ENCODE assay signal across 9 cellular contexts in the genomic region with DNA sequence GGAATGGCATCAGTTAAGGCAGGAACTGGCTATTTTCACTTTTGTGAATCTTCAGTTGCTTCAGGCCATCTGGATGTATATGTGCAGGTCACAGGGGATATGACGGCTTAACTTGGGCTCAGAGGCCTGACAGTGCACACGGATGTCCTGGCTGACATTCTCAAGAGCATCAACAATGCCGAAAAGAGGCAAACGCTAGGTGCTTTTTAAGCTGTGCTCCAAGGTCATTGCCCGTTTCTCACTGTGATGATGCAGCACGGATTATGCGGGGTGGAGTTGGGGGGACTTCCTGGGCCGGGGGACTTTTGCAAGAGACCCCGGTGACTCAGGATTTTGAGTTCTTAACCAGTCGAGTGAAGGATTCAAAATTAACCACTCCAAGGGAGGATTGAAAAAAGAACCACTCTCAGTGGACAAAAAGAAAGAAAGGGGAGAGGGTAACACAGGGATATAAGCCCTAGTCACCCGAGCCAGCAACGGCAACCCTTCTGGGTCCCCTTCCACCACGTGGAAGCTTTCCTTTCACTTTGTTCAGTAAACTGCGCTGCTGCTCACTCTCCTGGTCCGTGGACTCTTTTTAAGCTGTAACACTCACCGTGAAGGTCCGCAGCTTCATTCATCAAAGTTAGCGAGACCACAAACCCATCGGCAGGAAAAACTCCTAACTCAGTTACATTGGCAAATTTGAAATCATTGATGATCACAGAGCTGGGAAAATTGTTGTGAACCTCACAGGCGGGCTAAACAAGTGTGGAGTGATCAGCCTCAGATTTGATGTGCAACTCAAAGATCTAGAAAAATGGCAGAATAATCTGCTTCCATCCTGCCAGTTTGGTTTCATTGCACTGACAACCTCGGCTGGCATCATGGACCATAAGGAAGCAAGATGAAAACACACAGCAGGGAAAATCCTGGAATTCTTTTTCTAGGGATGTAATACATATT.
A peak's percentile ranks its signal among the peaks of the same experiment; 100 is the strongest.
DNase-seq lines count a peak whose midpoint lies in the region; ATAC-seq and TF ChIP-seq lines count a peak whose summit lies in the region.
"Had no signal": no experiment of that assay in that cellular context is flagged by ENCODE, and none has a peak within 500 bp of the region (broad histone marks: within the 10 kb centered on the region; RNA-seq: fewer than 3 reads in every experiment).

No MANE protein-coding gene starts in this region.

- no peak overlapping the region for H2AK5ac ChIP-seq in trophoblast cell (ENCODE audit: low read length)

- H3K36me3 ChIP-seq in trophoblast cell (ENCODE audit: control insufficient read depth in 1 of 2, insufficient read depth in 2 of 2, low read length in 2 of 2): no peaks in the 10 kb centered on the region

- no peaks in the 10 kb centered on the region for H3K79me1 ChIP-seq in trophoblast cell (ENCODE audit: low read length)

- no peak overlapping the region for H2AFZ ChIP-seq in trophoblast cell (ENCODE audit: insufficient read depth, low read length, poor library complexity)

- H2BK12ac ChIP-seq in trophoblast cell (ENCODE audit: low read length): no peak overlapping the region

- H3K9ac ChIP-seq in trophoblast cell (ENCODE audit: low read length): no peak overlapping the region

- H3K23ac ChIP-seq in trophoblast cell (ENCODE audit: low read length): no peak overlapping the region

- H3K27ac ChIP-seq in coronary artery (no peak overlapping the region), trophoblast cell (ENCODE audit: low read depth, low read length) (no peak overlapping the region)

- WGBS in trophoblast cell (ENCODE audit: extremely low coverage, insufficient coverage, insufficient read length): no CpG with 5 or more reads among the region's 21 CpGs

- H2BK120ac ChIP-seq in trophoblast cell (ENCODE audit: insufficient read depth, low read length, poor library complexity): no peak overlapping the region

- H3K79me2 ChIP-seq in trophoblast cell (ENCODE audit: control insufficient read depth, insufficient read depth, low read length, poor library complexity): peaks cover 4% of the 10 kb centered on the region

- DNase-seq in NCI-H524 treated with DMSO at 0.1 percent for 48 hours (lab: John Stamatoyannopoulos, UW): peak; percentile 18
- DNase-seq in coronary artery (ENCODE audit: low spot score): no peak
- peak; percentile 19 for DNase-seq in putamen (ENCODE audit: low spot score)
- no peak for DNase-seq in trophoblast cell
- no peak for DNase-seq in NCI-H2081 treated with DMSO at 0.1 percent for 48 hours (lab: John Stamatoyannopoulos, UW)

- no peak overlapping the region for H3K14ac ChIP-seq in trophoblast cell (ENCODE audit: low read length)

- H3K4ac ChIP-seq in trophoblast cell (ENCODE audit: low read depth, low read length): no peak overlapping the region

- H2BK5ac ChIP-seq in trophoblast cell (ENCODE audit: low read depth, low read length, poor library complexity): no peak overlapping the region

- ATAC-seq in GM18502 (IDR thresholded peaks at IDR 0.05; ENCODE audit: poor library complexity, unreplicated experiment) (peak; percentile 36), GM21390 (IDR thresholded peaks at IDR 0.05; ENCODE audit: unreplicated experiment) (no peak), HG03378 (IDR thresholded peaks at IDR 0.05; ENCODE audit: unreplicated experiment) (no peak)
- ATAC-seq: HCT116 had no signal

- TF ChIP-seq CTCF in coronary artery (IDR thresholded peaks at IDR 0.05): no peak

- no peak overlapping the region for H4K91ac ChIP-seq in trophoblast cell (ENCODE audit: low read depth, low read length)

- no peak overlapping the region for H3K18ac ChIP-seq in trophoblast cell (ENCODE audit: low read length)

- no peaks in the 10 kb centered on the region for H3K9me3 ChIP-seq in trophoblast cell (ENCODE audit: insufficient read depth, low read depth, low read length)

- no peak overlapping the region for H3K4me2 ChIP-seq in trophoblast cell (ENCODE audit: low read length)

- H4K8ac ChIP-seq in trophoblast cell (ENCODE audit: low read depth, low read length): no peak overlapping the region

- H3K4me3 ChIP-seq in coronary artery (peak overlapping the region; percentile 18), trophoblast cell (ENCODE audit: low read depth, low read length) (no peak overlapping the region)

- H3K27me3 ChIP-seq in trophoblast cell (ENCODE audit: insufficient read depth, low read length): no peaks in the 10 kb centered on the region

- H3K4me1 ChIP-seq in trophoblast cell (ENCODE audit: control insufficient read depth in 1 of 2, insufficient read depth in 2 of 2, low read length in 2 of 2): peaks cover 4 to 14% of the 10 kb centered on the region in 2 experiments

- no peak overlapping the region for H4K12ac ChIP-seq in trophoblast cell (ENCODE audit: low read depth, low read length)

Comparison
In these comparisons a context has a peak if more than half of its experiments do, and no peak if none do; other contexts are left out.
1. DNase-seq: peak in NCI-H524 treated with DMSO at 0.1 percent for 48 hours (single experiment) and putamen (single experiment); none in coronary artery (single experiment), trophoblast cell (0 of 2) and NCI-H2081 treated with DMSO at 0.1 percent for 48 hours (single experiment).